In genomic region chr17:48609754-48610281, GRCh38 we compare ENCODE assay signal across 8 cellular contexts. TPM values are rescaled to one million over a fixed set of nuclear protein-coding genes. Genes with fewer than 3 reads are reported as not detected.
A peak's percentile ranks its signal among the peaks of the same experiment; 100 is the strongest.
DNase-seq lines count a peak whose midpoint lies in the region; ATAC-seq and TF ChIP-seq lines count a peak whose summit lies in the region.

No MANE protein-coding gene starts in this region.

- no peak for DNase-seq in T-helper 2 cell treated with Interferon-gamma antibody and Interleukin-4, amounts not matched to agents 5 μg/mL and 100 μg/mL, for 36 hours (ENCODE audit: low spot score)
- DNase-seq in T-helper 2 cell (no peak), SJSA1 (ENCODE audit: low read depth in 1 of 2, low spot score in 2 of 2) (no peak), hepatocyte (ENCODE audit: low spot score) (no peak), dermis blood vessel endothelial cell (no peak), posterior vena cava (ENCODE audit: low spot score) (no peak)
- DNase-seq in stimulated activated naive B cell treated with anti-CD40 and anti-IgM and Interleukin-4, amounts not matched to agents 10 μg/mL and 1 μg/mL and 100 μg/mL, for 72 hours, result no peak

- H3K9me3 ChIP-seq in SJSA1 (replicated peaks), result no peaks in the 10 kb centered on the region
- H3K9me3 ChIP-seq in hepatocyte (ENCODE audit: low read depth), result no peaks in the 10 kb centered on the region

- ATAC-seq in stimulated activated naive B cell treated with anti-CD40 and anti-IgM and Interleukin-4, amounts not matched to agents 10 μg/mL and 1 μg/mL and 100 μg/mL, for 72 hours (replicated peaks), result no peak
- ATAC-seq in GM18867 (IDR thresholded peaks at IDR 0.05; ENCODE audit: unreplicated experiment), result no peak

- H3K27me3 ChIP-seq in SJSA1 (replicated peaks), result peaks cover 10% of the 10 kb centered on the region
- H3K27me3 ChIP-seq in hepatocyte, result peaks cover 96% of the 10 kb centered on the region

- intact Hi-C loops in posterior vena cava (cut with DNase I), result no loop called here

- WGBS in hepatocyte (ENCODE audit: low lambda C conversion rate, missing lambda C conversion rate), result 15% methylated on average over 5 of the region's 15 CpGs

- H3K36me3 ChIP-seq in SJSA1, result peaks cover 7% of the 10 kb centered on the region
- no peaks in the 10 kb centered on the region for H3K36me3 ChIP-seq in hepatocyte (replicated peaks; ENCODE audit: insufficient read depth, low read depth)

- H3K4me1 Mint-ChIP-seq in T-helper 2 cell treated with Interferon-gamma antibody and Interleukin-4, amounts not matched to agents 5 μg/mL and 100 μg/mL, for 36 hours (ENCODE audit: low read depth), result peaks cover 20% of the 10 kb centered on the region
- H3K4me1 Mint-ChIP-seq in stimulated activated naive B cell treated with anti-CD40 and anti-IgM and Interleukin-4, amounts not matched to agents 10 μg/mL and 1 μg/mL and 100 μg/mL, for 72 hours, result peaks cover 27 to 44% of the 10 kb centered on the region in 2 donors

- no peaks in the 10 kb centered on the region for H4K20me1 ChIP-seq in hepatocyte (ENCODE audit: insufficient read depth, poor library complexity, severe bottlenecking)

- no peaks in the 10 kb centered on the region for H3K9me2 ChIP-seq in hepatocyte (replicated peaks; ENCODE audit: insufficient read depth)

- no peaks in the 10 kb centered on the region for H3K9me3 Mint-ChIP-seq in T-helper 2 cell treated with Interferon-gamma antibody and Interleukin-4, amounts not matched to agents 5 μg/mL and 100 μg/mL, for 36 hours
- no peaks in the 10 kb centered on the region for H3K9me3 Mint-ChIP-seq in stimulated activated naive B cell treated with anti-CD40 and anti-IgM and Interleukin-4, amounts not matched to agents 10 μg/mL and 1 μg/mL and 100 μg/mL, for 72 hours

- no peaks in the 10 kb centered on the region for H3K79me2 ChIP-seq in hepatocyte

- H3K36me3 Mint-ChIP-seq in T-helper 2 cell treated with Interferon-gamma antibody and Interleukin-4, amounts not matched to agents 5 μg/mL and 100 μg/mL, for 36 hours (ENCODE audit: low read depth), result peaks cover 1% of the 10 kb centered on the region
- H3K36me3 Mint-ChIP-seq in stimulated activated naive B cell treated with anti-CD40 and anti-IgM and Interleukin-4, amounts not matched to agents 10 μg/mL and 1 μg/mL and 100 μg/mL, for 72 hours, result peaks cover 2 to 3% of the 10 kb centered on the region in 2 donors

- peak overlapping the region; percentile 65 for H3K27ac ChIP-seq in SJSA1
- H3K27ac ChIP-seq in hepatocyte, result peak overlapping the region; percentile 77

- H3K4me3 ChIP-seq in SJSA1 (peak overlapping the region; percentile 52), hepatocyte (peak overlapping the region; percentile 11)

- H2AFZ ChIP-seq in hepatocyte, result peak overlapping the region; percentile 80

- no peak for TF ChIP-seq CTCF in hepatocyte (IDR thresholded peaks at IDR 0.05; ENCODE audit: poor library complexity)

- no peak overlapping the region for H3K27ac Mint-ChIP-seq in T-helper 2 cell treated with Interferon-gamma antibody and Interleukin-4, amounts not matched to agents 5 μg/mL and 100 μg/mL, for 36 hours
- no peak overlapping the region for H3K27ac Mint-ChIP-seq in stimulated activated naive B cell treated with anti-CD40 and anti-IgM and Interleukin-4, amounts not matched to agents 10 μg/mL and 1 μg/mL and 100 μg/mL, for 72 hours

- H3K4me2 ChIP-seq in hepatocyte, result peak overlapping the region; percentile 78

- H3K4me1 ChIP-seq in SJSA1 (replicated peaks), result peaks cover 26% of the 10 kb centered on the region
- no peaks in the 10 kb centered on the region for H3K4me1 ChIP-seq in hepatocyte (ENCODE audit: insufficient read depth)

- peaks cover 78% of the 10 kb centered on the region for H3K27me3 Mint-ChIP-seq in T-helper 2 cell treated with Interferon-gamma antibody and Interleukin-4, amounts not matched to agents 5 μg/mL and 100 μg/mL, for 36 hours (ENCODE audit: low read depth)
- peaks cover 68 to 94% of the 10 kb centered on the region in 2 donors for H3K27me3 Mint-ChIP-seq in stimulated activated naive B cell treated with anti-CD40 and anti-IgM and Interleukin-4, amounts not matched to agents 10 μg/mL and 1 μg/mL and 100 μg/mL, for 72 hours

- H3K4me3 Mint-ChIP-seq in T-helper 2 cell treated with Interferon-gamma antibody and Interleukin-4, amounts not matched to agents 5 μg/mL and 100 μg/mL, for 36 hours, result peak overlapping the region; percentile 90
- peak overlapping the region; percentile 93 to 97 for H3K4me3 Mint-ChIP-seq in stimulated activated naive B cell treated with anti-CD40 and anti-IgM and Interleukin-4, amounts not matched to agents 10 μg/mL and 1 μg/mL and 100 μg/mL, for 72 hours

RNA-seq across cellular contexts. Expression of gene HOXB7, which starts 1.0 kb away (rescaled TPM):
- total RNA-seq in SJSA1 (2014; rRNA removed; shearing (Covaris generic)), result 23.0 and 28.4 TPM in 2 replicates
- total RNA-seq in hepatocyte (4.1 and 6.7 TPM in 2 replicates), dermis blood vessel endothelial cell (9.9 and 11.4 TPM in 2 replicates), posterior vena cava (10 to 100 TPM in 1 of 2 donors, 1 to 10 TPM in 1; 8.0 to 11.1 TPM)
- polyA plus RNA-seq in hepatocyte, result 13.7 and 15.9 TPM in 2 replicates

RNA-seq across cellular contexts. Expression of gene HOXB6, which starts 5.0 kb away (rescaled TPM):
- total RNA-seq in SJSA1 (2014; rRNA removed; shearing (Covaris generic)), result 4.8 and 7.1 TPM in 2 replicates
- total RNA-seq in hepatocyte (4.1 and 4.8 TPM in 2 replicates), dermis blood vessel endothelial cell (7.5 and 11.9 TPM in 2 replicates), posterior vena cava (1 to 10 TPM; 3.9 to 6.7 TPM)
- polyA plus RNA-seq in hepatocyte, result 7.7 and 12.9 TPM in 2 replicates

RNA-seq across cellular contexts. Expression of gene HOXB8, which starts 5.3 kb away (rescaled TPM):
- not detected in 2 replicates for total RNA-seq in SJSA1 (2014; rRNA removed; shearing (Covaris generic))
- total RNA-seq in hepatocyte (0.57 and 1.6 TPM in 2 replicates), dermis blood vessel endothelial cell (1.2 and 4.1 TPM in 2 replicates), posterior vena cava (under 1 TPM; 0.19 to 0.93 TPM)
- polyA plus RNA-seq in hepatocyte, result 0.31 and 1.3 TPM in 2 replicates

RNA-seq across cellular contexts. Expression of gene HOXB5, which starts 16.2 kb away (rescaled TPM):
- total RNA-seq in SJSA1 (2014; rRNA removed; shearing (Covaris generic)), result 0.05 and 1.2 TPM in 2 replicates
- total RNA-seq in hepatocyte (0.27 and 0.36 TPM in 2 replicates), dermis blood vessel endothelial cell (0.17 and 0.23 TPM in 2 replicates), posterior vena cava (1 to 10 TPM; 1.1 to 2.8 TPM)
- 3.3 and 4.4 TPM in 2 replicates for polyA plus RNA-seq in hepatocyte

RNA-seq across cellular contexts. Expression of gene HOXB9, which starts 16.3 kb away (rescaled TPM):
- 0.11 TPM in 1 of 2 replicates, not detected in the other for total RNA-seq in SJSA1 (2014; rRNA removed; shearing (Covaris generic))
- total RNA-seq in hepatocyte, result 1.5 and 2.1 TPM in 2 replicates
- 0.73 and 2.5 TPM in 2 replicates for polyA plus RNA-seq in hepatocyte
- 0.47 and 1.0 TPM in 2 replicates for total RNA-seq in dermis blood vessel endothelial cell
- under 1 TPM in 1 of 2 donors, not detected in 1; 0.24 TPM for total RNA-seq in posterior vena cava
